In the genomic region with DNA sequence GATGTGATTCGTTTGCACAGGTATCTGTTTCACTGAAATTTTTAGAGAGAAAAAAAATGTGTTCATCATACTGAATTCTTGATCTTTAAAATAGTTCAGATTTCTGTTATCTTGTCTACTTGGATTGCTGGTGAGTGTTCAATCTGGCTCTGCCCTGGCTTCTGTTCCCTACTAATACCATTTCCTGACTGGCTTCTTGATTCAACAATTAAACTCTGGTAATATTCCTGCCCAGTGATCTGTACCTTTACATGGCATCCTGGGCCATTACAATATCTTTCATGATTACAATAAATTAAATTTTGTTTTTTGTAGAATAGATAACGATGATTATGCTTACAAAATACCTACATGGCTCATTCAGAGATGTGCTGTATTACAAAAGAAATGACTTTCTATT, we compare ENCODE assay signal across 34 cellular contexts.
"Had no signal": no experiment of that assay in that cellular context is flagged by ENCODE, and none has a peak within 500 bp of the region (broad histone marks: within the 10 kb centered on the region; RNA-seq: fewer than 3 reads in every experiment).

No MANE protein-coding gene starts in this region.

- H3K4me3 ChIP-seq: MG63 had no signal

- H3K4me2 ChIP-seq: KMS-11 had no signal

- DNase-seq: Karpas-422, Kasumi-1, MG63, MM.1S, MV-4-11, NCI-H1048, NCI-H1092, NCI-H1092 treated with DMSO at 0.1 percent for 48 hours, NCI-H1105, NCI-H1105 treated with DMSO at 0.1 percent for 48 hours, NCI-H1417, NCI-H1417 treated with DMSO at 0.1 percent for 48 hours, NCI-H1436, NCI-H1436 treated with DMSO at 0.1 percent for 48 hours, NCI-H1694, NCI-H1694 treated with DMSO at 0.1 percent for 48 hours, NCI-H187, NCI-H187 treated with DMSO at 0.1 percent for 48 hours, NCI-H1930, NCI-H2029, NCI-H2029 treated with DMSO at 0.1 percent for 48 hours, NCI-H2081, NCI-H2081 treated with DMSO at 0.1 percent for 48 hours, NCI-H2107, NCI-H2171, NCI-H2171 treated with DMSO at 0.1 percent for 48 hours, NCI-H2227 treated with DMSO at 0.1 percent for 48 hours, NCI-H226, NCI-H345, NCI-H446, NCI-H446 treated with DMSO at 0.1 percent for 48 hours, NCI-H510A, NCI-H510A treated with DMSO at 0.1 percent for 48 hours had no signal

- H3K27ac ChIP-seq: KMS-11 had no signal

- H3K27me3 ChIP-seq: MG63 had no signal

- H3K9ac ChIP-seq: KMS-11 had no signal

- H3K36me3 ChIP-seq: MG63 had no signal

- H3K9me3 ChIP-seq: MG63 had no signal
